8 cellular contexts compared by ENCODE assay signal in the genomic region with DNA sequence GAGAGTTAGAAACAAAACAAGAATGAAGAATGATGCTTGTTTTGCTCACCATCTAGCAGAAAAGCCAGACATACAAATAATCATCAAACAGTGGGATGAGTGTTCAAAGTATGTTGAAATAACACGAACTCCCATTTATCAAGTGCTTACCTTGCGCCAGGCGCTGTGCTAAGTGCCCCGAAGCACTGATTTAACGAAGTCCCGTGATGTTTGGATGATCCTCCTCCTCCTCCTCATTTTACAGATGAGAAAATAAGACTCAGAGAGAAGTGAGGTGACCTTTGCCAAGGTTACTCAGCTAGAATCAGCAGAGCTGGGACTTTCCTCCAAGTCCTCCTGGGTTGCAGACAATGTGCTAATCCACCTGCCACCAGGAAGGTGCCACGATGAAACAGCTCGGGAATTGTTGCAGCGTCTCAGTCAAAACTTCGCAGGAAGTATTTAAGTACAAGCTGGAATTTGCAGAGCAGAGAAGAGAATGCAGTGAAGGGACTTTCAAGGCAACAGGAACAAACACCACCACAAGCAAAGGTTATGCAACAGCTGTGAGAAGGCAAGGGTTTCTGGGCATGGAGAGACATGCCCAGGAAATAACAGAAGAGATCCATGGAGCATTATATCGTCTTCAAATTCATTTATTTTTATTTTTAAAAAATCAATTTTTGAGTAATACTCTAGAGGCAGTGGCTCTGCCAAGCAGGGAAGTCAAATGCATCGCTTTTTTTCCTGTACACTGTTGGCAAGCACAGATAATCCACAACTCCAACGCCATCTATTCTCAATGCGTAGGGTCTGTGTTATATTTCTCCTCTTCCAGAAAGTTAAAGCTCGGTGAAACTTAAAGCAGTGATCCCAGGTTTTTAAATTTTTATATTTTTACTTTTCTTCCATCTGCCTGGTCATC. TPM values are rescaled to one million over a fixed set of nuclear protein-coding genes. Genes with fewer than 3 reads are reported as not detected.
DNase-seq lines count a peak whose midpoint lies in the region; ATAC-seq, FAIRE-seq and TF ChIP-seq lines count a peak whose summit lies in the region.

No MANE protein-coding gene starts in this region.

- no peak for FAIRE-seq in H54 (lab: Jason Lieb, UNC)

- H3K9me3 ChIP-seq in breast epithelium, result no peaks in the 10 kb centered on the region

- H3K36me3 Mint-ChIP-seq in CD14-positive monocyte (peaks cover 2% of the 10 kb centered on the region in 2 donors), mesothelial cell of epicardium (no peaks in the 10 kb centered on the region)

- intact Hi-C loops in CD14-positive monocyte (cut with micrococcal nuclease), result loop anchor here in 1 of 2 donors (5.0 kb wide), 1 partner anchor 36 kb away; a partner anchor contains a TSS
- intact Hi-C loops in breast epithelium (cut with DNase I; ENCODE audit: low total_unique reads), result no loop called here

- no peaks in the 10 kb centered on the region for H3K36me3 ChIP-seq in breast epithelium

- H3K27me3 ChIP-seq in breast epithelium, result no peaks in the 10 kb centered on the region

- peak overlapping the region in 2 of 3 donors; percentile 21 to 29 for H3K4me3 ChIP-seq in breast epithelium

- TF ChIP-seq CTCF in CD14-positive monocyte (IDR thresholded peaks at IDR 0.05), result no peak
- TF ChIP-seq CTCF in breast epithelium (IDR thresholded peaks at IDR 0.05), result no peak
- no peak for TF ChIP-seq CTCF in mesothelial cell of epicardium (IDR thresholded peaks at IDR 0.05; ENCODE audit: unreplicated experiment)

- H3K4me3 Mint-ChIP-seq in CD14-positive monocyte (peak overlapping the region; percentile 72 to 95), mesothelial cell of epicardium (peak overlapping the region; percentile 36)

- no peaks in the 10 kb centered on the region for H3K9me3 Mint-ChIP-seq in CD14-positive monocyte
- no peaks in the 10 kb centered on the region for H3K9me3 Mint-ChIP-seq in mesothelial cell of epicardium

- H3K27me3 Mint-ChIP-seq in CD14-positive monocyte (ENCODE audit: low read depth in 3 of 3) (peaks cover 0 to 3% (median 0%) of the 10 kb centered on the region in 3 donors), mesothelial cell of epicardium (ENCODE audit: low read depth) (no peaks in the 10 kb centered on the region)

- ATAC-seq in HG02798 (IDR thresholded peaks at IDR 0.05; ENCODE audit: poor library complexity, unreplicated experiment), result no peak

- peaks cover 3 to 15% of the 10 kb centered on the region in 2 donors for H3K4me1 ChIP-seq in breast epithelium

- DNase-seq in CD14-positive monocyte (ENCODE audit: low spot score), result no peak
- peak; percentile 82 to 83 for DNase-seq in Kasumi-1 (lab: John Stamatoyannopoulos, UW)
- DNase-seq in breast epithelium (ENCODE audit: low spot score in 2 of 2), result peak in 1 of 2 donors; percentile 73
- DNase-seq in mesothelial cell of epicardium (ENCODE audit: low spot score in 2 of 2, unreplicated experiment in 2 of 2), result no peak
- DNase-seq in H54 (ENCODE audit: insufficient read length, low spot score), result no peak
- DNase-seq in GOT3 (lab: John Stamatoyannopoulos, UW), result no peak
- DNase-seq in NCI-H1092 (lab: John Stamatoyannopoulos, UW), result no peak

- H3K27ac Mint-ChIP-seq in CD14-positive monocyte (peak overlapping the region; percentile 82 to 91 (median 89)), mesothelial cell of epicardium (peak overlapping the region; percentile 90)

- peaks cover 23% of the 10 kb centered on the region for H3K4me1 Mint-ChIP-seq in CD14-positive monocyte
- peaks cover 14% of the 10 kb centered on the region for H3K4me1 Mint-ChIP-seq in mesothelial cell of epicardium

- TF ChIP-seq POLR2A in breast epithelium (IDR thresholded peaks at IDR 0.05), result no peak
- no peak for TF ChIP-seq POLR2A in H54 (IDR thresholded peaks at IDR 0.05; ENCODE audit: low read depth, low read length)

- peak overlapping the region; percentile 74 to 76 for H3K27ac ChIP-seq in breast epithelium

RNA-seq across cellular contexts. Expression of a gene that starts 11.1 kb away (rescaled TPM):
- not detected for polyA plus RNA-seq in CD14-positive monocyte
- total RNA-seq in breast epithelium (1 to 10 TPM; 1.5 to 7.2 (median 4.9) TPM), mesothelial cell of epicardium (8.7 to 9.9 TPM (median 9.9 TPM) in 3 replicates)

RNA-seq across cellular contexts. Expression of a gene that starts 13.5 kb away (rescaled TPM):
- not detected for polyA plus RNA-seq in CD14-positive monocyte
- total RNA-seq in breast epithelium (10 to 100 TPM in 2 of 3 donors, 1 to 10 TPM in 1; 5.9 to 37.4 (median 27.2) TPM), mesothelial cell of epicardium (8.6 to 10.4 TPM (median 10.1 TPM) in 3 replicates)

RNA-seq across cellular contexts. Expression of a gene that starts 34.7 kb away (rescaled TPM):
- 10 to 100 TPM in 1 of 2 donors, 1 to 10 TPM in 1; 8.3 to 11.8 TPM for polyA plus RNA-seq in CD14-positive monocyte
- 10 to 100 TPM; 10.5 to 39.8 (median 12.0) TPM for total RNA-seq in breast epithelium
- 1.3 to 1.9 TPM (median 1.5 TPM) in 3 replicates for total RNA-seq in mesothelial cell of epicardium

RNA-seq across cellular contexts. Expression of a gene that starts 49.7 kb away (rescaled TPM):
- polyA plus RNA-seq in CD14-positive monocyte, result 10 to 100 TPM; 36.9 to 68.6 TPM
- total RNA-seq in breast epithelium (10 to 100 TPM; 13.4 to 35.5 (median 26.8) TPM), mesothelial cell of epicardium (19.1 to 21.6 TPM (median 21.5 TPM) in 3 replicates)

Comparison
In these comparisons a context has a peak if more than half of its experiments do, and no peak if none do; other contexts are left out.
1. DNase-seq: peak in Kasumi-1 (2 of 2); none in CD14-positive monocyte (single experiment), mesothelial cell of epicardium (0 of 2), H54 (single experiment), GOT3 (single experiment) and NCI-H1092 (single experiment).